ENCODE assay signal across 9 cellular contexts in genomic region chr16:10668322-10669045, GRCh38. TPM values are rescaled to one million over a fixed set of nuclear protein-coding genes. Genes with fewer than 3 reads are reported as not detected.
DNase-seq lines count a peak whose midpoint lies in the region; ATAC-seq and TF ChIP-seq lines count a peak whose summit lies in the region.
"Had no signal": no experiment of that assay in that cellular context is flagged by ENCODE, and none has a peak within 500 bp of the region (broad histone marks: within the 10 kb centered on the region; RNA-seq: fewer than 3 reads in every experiment).

No MANE protein-coding gene starts in this region.

- H3K36me3 ChIP-seq in neural progenitor cell (no peaks in the 10 kb centered on the region), esophagus muscularis mucosa (no peaks in the 10 kb centered on the region)

- H3K4me2 ChIP-seq in neural progenitor cell, result no peak overlapping the region

- H3K4me3 ChIP-seq in neural progenitor cell (no peak overlapping the region), esophagus muscularis mucosa (no peak overlapping the region)

- TF ChIP-seq CTCF in endothelial cell (IDR thresholded peaks at IDR 0.05; ENCODE audit: unreplicated experiment), result no peak
- peak; percentile 65 for TF ChIP-seq CTCF in neural progenitor cell (IDR thresholded peaks at IDR 0.05)
- peak in 1 of 3 experiments; percentile 41 for TF ChIP-seq CTCF in esophagus muscularis mucosa (IDR thresholded peaks at IDR 0.05)

- no peak for ATAC-seq in HG03139 (IDR thresholded peaks at IDR 0.05; ENCODE audit: unreplicated experiment)

- no peaks in the 10 kb centered on the region for H3K27me3 Mint-ChIP-seq in activated naive CD4-positive, alpha-beta T cell treated with anti-CD3 and anti-CD28 coated beads, Interleukin-2, amount 10 ng/mL, durations not matched to agents 7 days and 5 days
- no peaks in the 10 kb centered on the region for H3K27me3 Mint-ChIP-seq in endothelial cell (ENCODE audit: unreplicated experiment)
- H3K27me3 Mint-ChIP-seq in neural progenitor cell (ENCODE audit: insufficient read depth, low read depth), result peaks cover 5% of the 10 kb centered on the region

- H3K36me3 Mint-ChIP-seq in activated naive CD4-positive, alpha-beta T cell treated with anti-CD3 and anti-CD28 coated beads, Interleukin-2, amount 10 ng/mL, durations not matched to agents 7 days and 5 days, result no peaks in the 10 kb centered on the region
- H3K36me3 Mint-ChIP-seq in endothelial cell (ENCODE audit: low read depth, unreplicated experiment) (no peaks in the 10 kb centered on the region), neural progenitor cell (no peaks in the 10 kb centered on the region)

- intact Hi-C loops in esophagus muscularis mucosa (cut with DNase I), result no loop called here

- H3F3A ChIP-seq in neural progenitor cell (ENCODE audit: low read depth), result no peaks in the 10 kb centered on the region

- peak; percentile 29 for DNase-seq in activated naive CD4-positive, alpha-beta T cell treated with anti-CD3 and anti-CD28 coated beads, Interleukin-2, amount 10 ng/mL, durations not matched to agents 7 days and 5 days
- no peak for DNase-seq in activated naive CD4-positive, alpha-beta T cell treated with anti-CD3 and anti-CD28 coated beads, Interleukin-2, amount 50 U/mL, for 16 hours
- peak; percentile 21 for DNase-seq in NCI-H460 (ENCODE audit: extremely low read depth, low read depth)
- DNase-seq in endothelial cell (ENCODE audit: low spot score), result peak; percentile 65
- peak; percentile 76 for DNase-seq in neural progenitor cell (ENCODE audit: low spot score)
- no peak for DNase-seq in NCI-H187 (lab: John Stamatoyannopoulos, UW)
- DNase-seq in esophagus muscularis mucosa (ENCODE audit: extremely low spot score), result no peak

- WGBS in esophagus muscularis mucosa, result 57% methylated on average over 8 of the region's 8 CpGs

- TF ChIP-seq EP300 in esophagus muscularis mucosa (IDR thresholded peaks at IDR 0.05), result no peak

- CTCF ChIA-PET in activated naive CD4-positive, alpha-beta T cell treated with anti-CD3 and anti-CD28 coated beads, Interleukin-2, amount 10 ng/mL, durations not matched to agents 7 days and 5 days (lab: Charles Lee), result interaction anchor here (0.6 to 2.7 kb wide), 7 partner anchors 21 to 253 kb away, joined by 3 to 11 read pairs (median 4); no protein-coding TSS in a partner anchor

- no peaks in the 10 kb centered on the region for H3K9me3 Mint-ChIP-seq in activated naive CD4-positive, alpha-beta T cell treated with anti-CD3 and anti-CD28 coated beads, Interleukin-2, amount 10 ng/mL, durations not matched to agents 7 days and 5 days
- H3K9me3 Mint-ChIP-seq in endothelial cell (ENCODE audit: unreplicated experiment), result no peaks in the 10 kb centered on the region
- no peaks in the 10 kb centered on the region for H3K9me3 Mint-ChIP-seq in neural progenitor cell

- TF ChIP-seq POLR2A in esophagus muscularis mucosa (IDR thresholded peaks at IDR 0.05; ENCODE audit: low read depth), result no peak

- H3K4me1 Mint-ChIP-seq in activated naive CD4-positive, alpha-beta T cell treated with anti-CD3 and anti-CD28 coated beads, Interleukin-2, amount 10 ng/mL, durations not matched to agents 7 days and 5 days, result no peaks in the 10 kb centered on the region
- no peaks in the 10 kb centered on the region for H3K4me1 Mint-ChIP-seq in endothelial cell (ENCODE audit: unreplicated experiment)
- H3K4me1 Mint-ChIP-seq in neural progenitor cell, result no peaks in the 10 kb centered on the region

- H3K27ac ChIP-seq in neural progenitor cell (no peak overlapping the region), esophagus muscularis mucosa (replicated peaks in 1 of 4) (no peak overlapping the region)

- H3K9ac ChIP-seq in neural progenitor cell, result no peak overlapping the region

- H3K27me3 ChIP-seq in neural progenitor cell (no peaks in the 10 kb centered on the region), esophagus muscularis mucosa (no peaks in the 10 kb centered on the region)

- no peaks in the 10 kb centered on the region for H4K20me1 ChIP-seq in neural progenitor cell (ENCODE audit: low read depth)

- H3K79me2 ChIP-seq in neural progenitor cell (ENCODE audit: low read depth), result no peaks in the 10 kb centered on the region

- peak overlapping the region; percentile 93 for H2AFZ ChIP-seq in neural progenitor cell (replicated peaks)

- H3K27ac Mint-ChIP-seq in activated naive CD4-positive, alpha-beta T cell treated with anti-CD3 and anti-CD28 coated beads, Interleukin-2, amount 10 ng/mL, durations not matched to agents 7 days and 5 days, result no peak overlapping the region
- H3K27ac Mint-ChIP-seq in endothelial cell (ENCODE audit: unreplicated experiment), result peak overlapping the region; percentile 10
- no peak overlapping the region for H3K27ac Mint-ChIP-seq in neural progenitor cell

- H3K4me3 Mint-ChIP-seq in activated naive CD4-positive, alpha-beta T cell treated with anti-CD3 and anti-CD28 coated beads, Interleukin-2, amount 10 ng/mL, durations not matched to agents 7 days and 5 days, result no peak overlapping the region
- H3K4me3 Mint-ChIP-seq in endothelial cell (ENCODE audit: unreplicated experiment), result no peak overlapping the region
- H3K4me3 Mint-ChIP-seq in neural progenitor cell, result no peak overlapping the region

- H3K4me1 ChIP-seq in neural progenitor cell, result peaks cover 3% of the 10 kb centered on the region
- peaks cover 0 to 3% (median 1%) of the 10 kb centered on the region in 4 donors for H3K4me1 ChIP-seq in esophagus muscularis mucosa

- no peaks in the 10 kb centered on the region for H3K9me3 ChIP-seq in neural progenitor cell (ENCODE audit: low read depth)
- H3K9me3 ChIP-seq in esophagus muscularis mucosa, result no peaks in the 10 kb centered on the region

RNA-seq across cellular contexts. Expression of gene TEKT5, which starts 26.2 kb away (rescaled TPM):
- total RNA-seq in NCI-H460 (2014; rRNA removed; shearing (Covaris generic)), result not detected in 2 replicates
- polyA plus RNA-seq in NCI-H460 (2014; cell fraction: nucleus; rRNA removed), result not detected in 2 replicates
- total RNA-seq in endothelial cell (ENCODE audit: unreplicated experiment) (0.64 TPM), neural progenitor cell (ENCODE audit: low replicate concordance) (0.07 and 0.50 TPM in 2 replicates), esophagus muscularis mucosa (not detected)
- total RNA-seq: pulmonary artery endothelial cell had no signal

Comparison
In these comparisons a context has a peak if more than half of its experiments do, and no peak if none do; other contexts are left out.
1. DNase-seq: peak in activated naive CD4-positive, alpha-beta T cell treated with anti-CD3 and anti-CD28 coated beads, Interleukin-2, amount 10 ng/mL, durations not matched to agents 7 days and 5 days (single experiment), NCI-H460 (single experiment), endothelial cell (single experiment) and neural progenitor cell (single experiment); none in activated naive CD4-positive, alpha-beta T cell treated with anti-CD3 and anti-CD28 coated beads, Interleukin-2, amount 50 U/mL, for 16 hours (single experiment), NCI-H187 (0 of 2) and esophagus muscularis mucosa (single experiment).